Comparison of ENCODE assay signal across 1 cellular context in the genomic region with DNA sequence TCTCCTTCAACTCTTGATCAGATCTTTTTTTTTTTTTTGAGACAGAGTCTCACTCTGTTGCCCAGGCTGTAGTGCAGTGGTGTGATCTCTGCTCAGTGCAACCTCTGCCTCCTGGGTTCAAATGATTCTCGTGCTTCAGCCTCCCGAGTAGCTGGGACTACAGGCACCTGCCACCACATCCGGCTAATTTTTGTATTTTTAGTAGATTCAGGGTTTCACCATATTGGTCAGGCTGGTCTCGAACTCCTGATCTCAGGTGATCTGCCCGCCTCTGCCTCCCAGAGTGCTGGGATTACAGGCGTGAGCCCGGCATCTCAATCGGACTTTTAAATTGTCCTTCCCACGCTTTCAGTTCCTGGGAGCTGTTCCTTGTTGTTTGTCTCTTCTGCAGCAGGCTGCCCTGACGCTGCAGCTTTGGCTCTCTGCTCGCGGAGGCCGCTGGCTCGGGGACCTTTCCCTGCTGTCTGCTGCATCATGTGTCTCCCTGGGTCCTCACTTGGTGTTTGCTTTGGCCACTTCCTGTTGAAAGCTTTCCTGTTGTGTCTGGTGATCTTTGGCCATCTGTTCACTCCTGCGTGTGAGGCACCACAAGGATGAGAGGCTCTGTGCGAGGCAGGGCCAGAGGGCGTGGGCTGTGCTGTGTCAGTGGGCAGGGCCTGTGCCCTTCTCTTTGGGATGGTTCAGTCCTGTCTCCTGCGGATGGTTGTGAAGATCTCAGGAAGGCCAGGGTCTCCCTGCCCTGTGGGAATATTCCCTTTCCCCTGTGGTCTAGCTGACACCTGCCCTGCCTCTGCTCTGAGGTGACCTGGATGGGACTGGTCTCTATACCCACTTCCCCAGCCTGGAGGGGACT.
TF ChIP-seq lines count a peak whose summit lies in the region.

No MANE protein-coding gene starts in this region.

TF ChIP-seq in HepG2, 621 proteins besides CTCF, POLR2A, EP300 and RAD21 (continued from another document and continues in another):
- TF ChIP-seq, protein P1, sequence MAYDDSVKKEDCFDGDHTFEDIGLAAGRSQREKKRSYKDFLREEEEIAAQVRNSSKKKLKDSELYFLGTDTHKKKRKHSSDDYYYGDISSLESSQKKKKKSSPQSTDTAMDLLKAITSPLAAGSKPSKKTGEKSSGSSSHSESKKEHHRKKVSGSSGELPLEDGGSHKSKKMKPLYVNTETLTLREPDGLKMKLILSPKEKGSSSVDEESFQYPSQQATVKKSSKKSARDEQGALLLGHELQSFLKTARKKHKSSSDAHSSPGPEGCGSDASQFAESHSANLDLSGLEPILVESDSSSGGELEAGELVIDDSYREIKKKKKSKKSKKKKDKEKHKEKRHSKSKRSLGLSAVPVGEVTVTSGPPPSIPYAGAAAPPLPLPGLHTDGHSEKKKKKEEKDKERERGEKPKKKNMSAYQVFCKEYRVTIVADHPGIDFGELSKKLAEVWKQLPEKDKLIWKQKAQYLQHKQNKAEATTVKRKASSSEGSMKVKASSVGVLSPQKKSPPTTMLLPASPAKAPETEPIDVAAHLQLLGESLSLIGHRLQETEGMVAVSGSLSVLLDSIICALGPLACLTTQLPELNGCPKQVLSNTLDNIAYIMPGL (CRISPR knock-in tag; IDR thresholded peaks at IDR 0.05; ENCODE audit: borderline replicate concordance in 1 of 2, low read depth in 1 of 2) = peak; percentile 21 to 85; a peak in 2 of 4 replicates
- TF ChIP-seq ZNF543 (CRISPR knock-in tag; IDR thresholded peaks at IDR 0.05) (peak; percentile 74; the same call in 1 of the 2 replicates), RFX3 (CRISPR knock-in tag; IDR thresholded peaks at IDR 0.05) (no peak), ZSCAN29 (CRISPR knock-in tag; conservative IDR thresholded peaks at IDR 0.05) (0 out of 2 replicates have a peak, but pooled peaks have one; percentile 61), ZNF441 (CRISPR knock-in tag; IDR thresholded peaks at IDR 0.05; ENCODE audit: borderline replicate concordance) (peak; percentile 63; the same call in 1 of the 2 replicates), PAX8 (CRISPR knock-in tag; IDR thresholded peaks at IDR 0.05; ENCODE audit: borderline replicate concordance) (no peak), GMEB1 (CRISPR knock-in tag; IDR thresholded peaks at IDR 0.05; ENCODE audit: borderline replicate concordance) (peak; percentile 59; the same call in 1 of the 2 replicates), ZNF562 (CRISPR knock-in tag; IDR thresholded peaks at IDR 0.05; ENCODE audit: borderline replicate concordance) (no peak), PTBP1 (IDR thresholded peaks at IDR 0.05; ENCODE audit: low read depth, low read length, poor library complexity, severe bottlenecking) (no peak), ZNF350 (CRISPR knock-in tag; IDR thresholded peaks at IDR 0.05; ENCODE audit: borderline replicate concordance, low read depth) (peak; percentile 94; the same call in 1 of the 2 replicates), ZBTB39 (CRISPR knock-in tag; IDR thresholded peaks at IDR 0.05) (no peak), HMGA1 (CRISPR knock-in tag; conservative IDR thresholded peaks at IDR 0.05) (no peak), ZNF552 (CRISPR knock-in tag; IDR thresholded peaks at IDR 0.05; ENCODE audit: borderline replicate concordance) (no peak; the same call in 1 of the 2 replicates), E2F1 (CRISPR knock-in tag; IDR thresholded peaks at IDR 0.05) (no peak), ZNF839 (CRISPR knock-in tag; IDR thresholded peaks at IDR 0.05; ENCODE audit: borderline replicate concordance) (no peak; the same call in 1 of the 2 replicates), ZFP41 (CRISPR knock-in tag; IDR thresholded peaks at IDR 0.05; ENCODE audit: borderline replicate concordance) (0 out of 2 replicates have a peak, but pooled peaks have one; percentile 14), SPEN (CRISPR knock-in tag; IDR thresholded peaks at IDR 0.05; ENCODE audit: low read depth) (peak; percentile 90), HNF4G (IDR thresholded peaks at IDR 0.05; ENCODE audit: borderline replicate concordance, low read depth, low read length) (no peak), HNF4G (CRISPR knock-in tag; IDR thresholded peaks at IDR 0.05; ENCODE audit: borderline replicate concordance, low read depth) (peak; percentile 96), ZNF703 (CRISPR knock-in tag; IDR thresholded peaks at IDR 0.05; ENCODE audit: borderline replicate concordance) (no peak), ZNF614 (CRISPR knock-in tag; IDR thresholded peaks at IDR 0.05; ENCODE audit: borderline replicate concordance) (peak; percentile 97), ZNF777 (CRISPR knock-in tag; IDR thresholded peaks at IDR 0.05) (no peak), HDAC1 (CRISPR knock-in tag; IDR thresholded peaks at IDR 0.05) (peak; percentile 94), KLF16 (CRISPR knock-in tag; IDR thresholded peaks at IDR 0.05) (peak in 1 of 2 experiments; percentile 91; a peak in 2 of 4 replicates), HMG20B (CRISPR knock-in tag; conservative IDR thresholded peaks at IDR 0.05) (no peak), AGO1 (IDR thresholded peaks at IDR 0.05; ENCODE audit: low read depth, low read length, poor library complexity, severe bottlenecking) (no peak), ATM (IDR thresholded peaks at IDR 0.05; ENCODE audit: borderline replicate concordance) (no peak), ZNF337 (CRISPR knock-in tag; IDR thresholded peaks at IDR 0.05; ENCODE audit: borderline replicate concordance, low read depth) (0 out of 2 replicates have a peak, but pooled peaks have one; percentile 73), MXI1 (IDR thresholded peaks at IDR 0.05; ENCODE audit: borderline replicate concordance, low read depth, low read length) (peak; percentile 83; the same call in 1 of the 3 replicates), ZNF460 (CRISPR knock-in tag; IDR thresholded peaks at IDR 0.05; ENCODE audit: borderline replicate concordance) (peak; percentile 78; the same call in 1 of the 2 replicates), TBX3 (IDR thresholded peaks at IDR 0.05; ENCODE audit: borderline replicate concordance) (peak; percentile 51; the same call in 1 of the 2 replicates), ZFP62 (CRISPR knock-in tag; IDR thresholded peaks at IDR 0.05) (no peak), TP53 (CRISPR knock-in tag; conservative IDR thresholded peaks at IDR 0.05) (0 out of 2 replicates have a peak, but pooled peaks have one; percentile 64), CENPT (CRISPR knock-in tag; IDR thresholded peaks at IDR 0.05; ENCODE audit: low read depth) (no peak), ZNF432 (CRISPR knock-in tag; IDR thresholded peaks at IDR 0.05; ENCODE audit: borderline replicate concordance) (no peak), ZSCAN21 (CRISPR knock-in tag; IDR thresholded peaks at IDR 0.05; ENCODE audit: borderline replicate concordance) (peak; percentile 96)
- TF ChIP-seq, protein P2, sequence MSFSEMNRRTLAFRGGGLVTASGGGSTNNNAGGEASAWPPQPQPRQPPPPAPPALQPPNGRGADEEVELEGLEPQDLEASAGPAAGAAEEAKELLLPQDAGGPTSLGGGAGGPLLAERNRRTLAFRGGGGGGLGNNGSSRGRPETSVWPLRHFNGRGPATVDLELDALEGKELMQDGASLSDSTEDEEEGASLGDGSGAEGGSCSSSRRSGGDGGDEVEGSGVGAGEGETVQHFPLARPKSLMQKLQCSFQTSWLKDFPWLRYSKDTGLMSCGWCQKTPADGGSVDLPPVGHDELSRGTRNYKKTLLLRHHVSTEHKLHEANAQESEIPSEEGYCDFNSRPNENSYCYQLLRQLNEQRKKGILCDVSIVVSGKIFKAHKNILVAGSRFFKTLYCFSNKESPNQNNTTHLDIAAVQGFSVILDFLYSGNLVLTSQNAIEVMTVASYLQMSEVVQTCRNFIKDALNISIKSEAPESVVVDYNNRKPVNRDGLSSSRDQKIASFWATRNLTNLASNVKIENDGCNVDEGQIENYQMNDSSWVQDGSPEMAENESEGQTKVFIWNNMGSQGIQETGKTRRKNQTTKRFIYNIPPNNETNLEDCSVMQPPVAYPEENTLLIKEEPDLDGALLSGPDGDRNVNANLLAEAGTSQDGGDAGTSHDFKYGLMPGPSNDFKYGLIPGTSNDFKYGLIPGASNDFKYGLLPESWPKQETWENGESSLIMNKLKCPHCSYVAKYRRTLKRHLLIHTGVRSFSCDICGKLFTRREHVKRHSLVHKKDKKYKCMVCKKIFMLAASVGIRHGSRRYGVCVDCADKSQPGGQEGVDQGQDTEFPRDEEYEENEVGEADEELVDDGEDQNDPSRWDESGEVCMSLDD (CRISPR knock-in tag; IDR thresholded peaks at IDR 0.05; ENCODE audit: borderline replicate concordance) = no peak
- TF ChIP-seq, protein P3, sequence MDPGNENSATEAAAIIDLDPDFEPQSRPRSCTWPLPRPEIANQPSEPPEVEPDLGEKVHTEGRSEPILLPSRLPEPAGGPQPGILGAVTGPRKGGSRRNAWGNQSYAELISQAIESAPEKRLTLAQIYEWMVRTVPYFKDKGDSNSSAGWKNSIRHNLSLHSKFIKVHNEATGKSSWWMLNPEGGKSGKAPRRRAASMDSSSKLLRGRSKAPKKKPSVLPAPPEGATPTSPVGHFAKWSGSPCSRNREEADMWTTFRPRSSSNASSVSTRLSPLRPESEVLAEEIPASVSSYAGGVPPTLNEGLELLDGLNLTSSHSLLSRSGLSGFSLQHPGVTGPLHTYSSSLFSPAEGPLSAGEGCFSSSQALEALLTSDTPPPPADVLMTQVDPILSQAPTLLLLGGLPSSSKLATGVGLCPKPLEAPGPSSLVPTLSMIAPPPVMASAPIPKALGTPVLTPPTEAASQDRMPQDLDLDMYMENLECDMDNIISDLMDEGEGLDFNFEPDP (CRISPR knock-in tag; conservative IDR thresholded peaks at IDR 0.05) = no peak
- TF ChIP-seq, protein P4, sequence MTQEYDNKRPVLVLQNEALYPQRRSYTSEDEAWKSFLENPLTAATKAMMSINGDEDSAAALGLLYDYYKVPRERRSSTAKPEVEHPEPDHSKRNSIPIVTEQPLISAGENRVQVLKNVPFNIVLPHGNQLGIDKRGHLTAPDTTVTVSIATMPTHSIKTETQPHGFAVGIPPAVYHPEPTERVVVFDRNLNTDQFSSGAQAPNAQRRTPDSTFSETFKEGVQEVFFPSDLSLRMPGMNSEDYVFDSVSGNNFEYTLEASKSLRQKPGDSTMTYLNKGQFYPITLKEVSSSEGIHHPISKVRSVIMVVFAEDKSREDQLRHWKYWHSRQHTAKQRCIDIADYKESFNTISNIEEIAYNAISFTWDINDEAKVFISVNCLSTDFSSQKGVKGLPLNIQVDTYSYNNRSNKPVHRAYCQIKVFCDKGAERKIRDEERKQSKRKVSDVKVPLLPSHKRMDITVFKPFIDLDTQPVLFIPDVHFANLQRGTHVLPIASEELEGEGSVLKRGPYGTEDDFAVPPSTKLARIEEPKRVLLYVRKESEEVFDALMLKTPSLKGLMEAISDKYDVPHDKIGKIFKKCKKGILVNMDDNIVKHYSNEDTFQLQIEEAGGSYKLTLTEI (CRISPR knock-in tag; conservative IDR thresholded peaks at IDR 0.05) = no peak
- TF ChIP-seq, protein P5, sequence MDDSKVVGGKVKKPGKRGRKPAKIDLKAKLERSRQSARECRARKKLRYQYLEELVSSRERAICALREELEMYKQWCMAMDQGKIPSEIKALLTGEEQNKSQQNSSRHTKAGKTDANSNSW (CRISPR knock-in tag; IDR thresholded peaks at IDR 0.05; ENCODE audit: borderline replicate concordance) = no peak
- TF ChIP-seq, protein P6, sequence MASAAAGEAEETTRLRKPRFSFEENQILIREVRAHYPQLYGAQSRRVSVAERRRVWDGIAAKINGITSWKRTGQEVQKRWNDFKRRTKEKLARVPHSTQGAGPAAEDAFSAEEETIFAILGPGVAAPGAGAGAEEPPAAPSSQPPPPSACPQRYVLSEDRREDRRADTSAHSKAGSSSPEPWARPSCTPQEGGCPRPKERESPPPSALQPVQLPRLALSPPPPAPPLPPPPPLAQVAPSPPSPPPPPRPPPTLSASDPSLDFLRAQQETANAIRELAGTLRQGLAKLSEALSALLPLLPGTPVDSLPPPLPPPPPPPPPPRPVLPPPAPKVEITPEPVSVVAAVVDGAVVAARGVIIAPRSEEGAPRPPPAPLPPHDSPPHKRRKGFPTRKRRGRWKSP (CRISPR knock-in tag; IDR thresholded peaks at IDR 0.05) = 0 out of 2 replicates have a peak, but pooled peaks have one; percentile 30
